Comparison of ENCODE assay signal across 25 cellular contexts in the genomic region with DNA sequence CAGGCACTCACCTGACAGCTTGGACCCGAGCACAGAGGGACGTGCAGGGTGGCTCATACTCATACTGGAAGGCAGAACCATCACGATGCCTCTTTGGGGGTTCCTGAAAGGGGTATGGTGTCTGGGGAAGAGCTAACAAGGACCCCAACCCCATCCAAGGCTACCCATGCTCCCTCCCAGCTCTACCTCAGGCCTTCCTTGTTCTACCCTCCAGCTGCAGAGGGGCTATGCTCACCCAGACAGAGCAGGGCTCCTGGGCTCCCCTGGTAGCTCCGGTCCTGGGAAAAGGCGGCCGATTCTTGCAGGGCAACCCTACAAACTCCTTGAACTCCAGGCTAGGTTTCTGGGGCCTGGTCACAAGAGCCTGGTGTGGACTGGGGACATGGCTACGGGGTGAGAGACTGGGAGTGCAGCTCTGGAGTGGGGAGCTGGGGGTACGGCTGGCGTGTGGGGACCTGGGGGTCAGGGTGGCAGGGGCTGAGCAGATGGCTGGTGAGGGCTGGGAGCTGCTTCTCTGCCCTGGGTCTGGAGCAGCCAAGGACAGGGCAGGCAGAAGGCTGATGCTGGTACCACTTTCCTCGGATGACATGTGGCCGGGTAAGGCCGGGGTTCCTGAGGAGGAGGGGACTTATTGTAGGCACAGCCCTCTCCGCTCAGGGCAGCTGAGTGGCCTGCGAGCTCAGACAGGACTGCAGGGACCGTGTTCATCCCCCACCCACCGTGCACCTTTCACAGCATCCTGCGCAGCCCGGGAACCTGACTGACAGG. TPM values are rescaled to one million over a fixed set of nuclear protein-coding genes. Genes with fewer than 3 reads are reported as not detected.
DNase-seq lines count a peak whose midpoint lies in the region; ATAC-seq, FAIRE-seq and TF ChIP-seq lines count a peak whose summit lies in the region.
"Had no signal": no experiment of that assay in that cellular context is flagged by ENCODE, and none has a peak within 500 bp of the region (broad histone marks: within the 10 kb centered on the region; RNA-seq: fewer than 3 reads in every experiment).

No MANE protein-coding gene starts in this region.

- FAIRE-seq in K562 (lab: Jason Lieb, UNC): no peak
- FAIRE-seq: G401.6 had no signal

- 0 out of 4 replicates have a peak overlapping the region, but pooled peaks of 1 of the 2 experiments have one; percentile 28 for H3K9ac ChIP-seq in K562 (ENCODE audit: insufficient read depth in 1 of 2, low read depth in 2 of 2, low read length in 2 of 2)

- H3K4me1 Mint-ChIP-seq in activated T-cell treated with anti-CD3 and anti-CD28 coated beads, Interleukin-2, amount 50 U/mL, for 4 hours (ENCODE audit: low read depth): peaks cover 20% of the 10 kb centered on the region

- H3K4me3 Mint-ChIP-seq in activated T-cell treated with anti-CD3 and anti-CD28 coated beads, Interleukin-2, amount 50 U/mL, for 4 hours: peak overlapping the region; percentile 89

- peaks cover 70% of the 10 kb centered on the region for H3K36me3 ChIP-seq in DOHH2 (ENCODE audit: control insufficient read depth, low read length)
- peaks cover 16% of the 10 kb centered on the region for H3K36me3 ChIP-seq in K562 (ENCODE audit: control insufficient read depth, insufficient read depth, low read length)
- peaks cover 5% of the 10 kb centered on the region for H3K36me3 ChIP-seq in osteoblast (ENCODE audit: insufficient read depth, low read length)
- H3K36me3 ChIP-seq: MG63 had no signal

- TF ChIP-seq EP300 in K562 (IDR thresholded peaks at IDR 0.05; ENCODE audit: low read length): no peak

- peaks cover 4% of the 10 kb centered on the region; the same call in 1 of the 2 replicates for H4K20me1 ChIP-seq in DOHH2 (ENCODE audit: control insufficient read depth, insufficient read depth, low read depth, low read length)
- H4K20me1 ChIP-seq in K562 (replicated peaks; ENCODE audit: control insufficient read depth, insufficient read depth, low read length): peaks cover 13% of the 10 kb centered on the region; the same call in 1 of the 2 replicates
- peaks cover 6% of the 10 kb centered on the region for H4K20me1 ChIP-seq in osteoblast (ENCODE audit: insufficient read depth, low read length)

- H3K4me2 ChIP-seq in DOHH2 (ENCODE audit: low read length): peak overlapping the region; percentile 94
- no peak overlapping the region for H3K4me2 ChIP-seq in K562 (ENCODE audit: insufficient read depth, low read length)
- H3K4me2 ChIP-seq in osteoblast (ENCODE audit: insufficient read depth, low read length): no peak overlapping the region

- H3K4me3 ChIP-seq in DOHH2 (ENCODE audit: low read length): no peak overlapping the region
- H3K4me3 ChIP-seq in K562: no peak overlapping the region
- H3K4me3 ChIP-seq in osteoblast (ENCODE audit: insufficient read depth, low read length): no peak overlapping the region
- H3K4me3 ChIP-seq: lung, MG63 had no signal

- no peak for TF ChIP-seq RAD21 in K562 (CRISPR knock-in tag; conservative IDR thresholded peaks at IDR 0.05 in 1 of 2, IDR thresholded peaks at IDR 0.05 in 1 of 2)

- in situ Hi-C loops in K562 (cut with MboI): no loop called here

- POLR2A ChIA-PET in K562 (lab: Yijun Ruan, JAX): interaction anchor here (0.6 to 1.0 kb wide), 5 partner anchors 25 to 526 kb away, joined by 3 to 4 read pairs (median 3); no protein-coding TSS in a partner anchor

- no peak for TF ChIP-seq POLR2A in K562 (conservative IDR thresholded peaks at IDR 0.05)

- H3K27me3 Mint-ChIP-seq in activated T-cell treated with anti-CD3 and anti-CD28 coated beads, Interleukin-2, amount 50 U/mL, for 4 hours (ENCODE audit: low read depth): no peaks in the 10 kb centered on the region

- peaks cover 5% of the 10 kb centered on the region for H3K36me3 Mint-ChIP-seq in activated T-cell treated with anti-CD3 and anti-CD28 coated beads, Interleukin-2, amount 50 U/mL, for 4 hours (ENCODE audit: insufficient read depth)

- H3K9me1 ChIP-seq in K562 (ENCODE audit: control insufficient read depth, insufficient read depth, low read length): no peaks in the 10 kb centered on the region

- ATAC-seq in activated T-cell treated with anti-CD3 and anti-CD28 coated beads, Interleukin-2, amount 50 U/mL, for 4 hours: no peak
- no peak for ATAC-seq in K562
- ATAC-seq: heart left ventricle had no signal

- WGBS in K562 (ENCODE audit: insufficient coverage, low coverage, missing lambda C conversion rate): 87% methylated on average over 16 of the region's 18 CpGs

- H3K9me3 ChIP-seq in DOHH2 (ENCODE audit: control insufficient read depth, insufficient read depth, low read length) (no peaks in the 10 kb centered on the region), K562 (replicated peaks; ENCODE audit: control insufficient read depth, insufficient read depth, low read depth, low read length) (no peaks in the 10 kb centered on the region), osteoblast (ENCODE audit: low read depth, low read length) (no peaks in the 10 kb centered on the region)
- H3K9me3 ChIP-seq: heart left ventricle, MG63, vagina had no signal

- no peaks in the 10 kb centered on the region for H3K9me3 Mint-ChIP-seq in activated T-cell treated with anti-CD3 and anti-CD28 coated beads, Interleukin-2, amount 50 U/mL, for 4 hours
- H3K9me3 Mint-ChIP-seq: HFFc6 had no signal

- no peaks in the 10 kb centered on the region for H3K9me2 ChIP-seq in DOHH2 (replicated peaks; ENCODE audit: control insufficient read depth, low read length)

- intact Hi-C loops in K562 (cut with micrococcal nuclease): no loop called here

- DNase-seq in activated T-cell treated with anti-CD3 and anti-CD28 coated beads, Interleukin-2, amount 50 U/mL, for 4 hours: no peak
- DNase-seq in activated T-cell treated with anti-CD3 and anti-CD28 coated beads for 4 hours (no peak), K562 (ENCODE audit: extremely low read depth in 1 of 4, low spot score in 3 of 4) (no peak), osteoblast (ENCODE audit: insufficient read length, low spot score, missing footprints) (peak; percentile 92), caudate nucleus (lab: John Stamatoyannopoulos, UW) (no peak), NCI-H2029 (lab: John Stamatoyannopoulos, UW) (no peak), foreskin melanocyte (no peak)
- DNase-seq: activated CD8-positive, alpha-beta memory T cell treated with anti-CD3 and anti-CD28 coated beads, Interleukin-2, amount 50 U/mL, for 48 hours; cerebellar nuclear complex; heart left ventricle; HFFc6; MG63; NCI-H1694; NCI-H446; NK-92 treated with Interleukin-12 subunit alpha and Interleukin-12 subunit beta, amount 100 ng/mL, for 24 hours; retina; RPMI8226; stimulated activated CD4-positive, alpha-beta T cell treated with anti-CD3 and anti-CD28 coated beads, Interleukin-15, amount 100 ng/mL, for 24 hours; substantia nigra; SW 1271; WERI-Rb-1 had no signal

- BruUV-seq in K562 (replicated peaks; lab: Mats Ljungman, UMichigan): no TSS peak

- TF ChIP-seq CTCF in DOHH2 (IDR thresholded peaks at IDR 0.05; ENCODE audit: low read depth, low read length, poor library complexity, severe bottlenecking) (no peak), K562 (IDR thresholded peaks at IDR 0.05 in 2 of 3, conservative IDR thresholded peaks at IDR 0.05 in 1 of 3; ENCODE audit: insufficient read depth in 2 of 3, low read depth in 1 of 3, low read length in 3 of 3) (no peak), osteoblast (IDR thresholded peaks at IDR 0.05; ENCODE audit: extremely low read depth, low read depth, low read length) (no peak)

- no peaks in the 10 kb centered on the region for H3K27me3 ChIP-seq in DOHH2 (ENCODE audit: control insufficient read depth, low read length)
- H3K27me3 ChIP-seq in K562 (ENCODE audit: control insufficient read depth in 2 of 2, insufficient read depth in 2 of 2, low read length in 2 of 2): peaks cover 0 to 14% of the 10 kb centered on the region in 2 experiments; a peak in 2 of 5 replicates
- peaks cover 17% of the 10 kb centered on the region for H3K27me3 ChIP-seq in osteoblast (ENCODE audit: insufficient read depth, low read length)
- H3K27me3 ChIP-seq: MG63 had no signal

- peaks cover 29% of the 10 kb centered on the region for H3K79me2 ChIP-seq in DOHH2 (ENCODE audit: control insufficient read depth, low read length)
- peaks cover 14% of the 10 kb centered on the region for H3K79me2 ChIP-seq in K562 (ENCODE audit: control insufficient read depth, insufficient read depth, low read length)
- peaks cover 13% of the 10 kb centered on the region for H3K79me2 ChIP-seq in osteoblast (ENCODE audit: insufficient read depth, low read length)

- CTCF ChIA-PET in K562 (lab: Yijun Ruan, JAX; ENCODE audit: low intra/inter-chr PET ratio): no interaction called here

- H3K4me1 ChIP-seq in DOHH2 (ENCODE audit: control insufficient read depth, low read length) (peaks cover 24% of the 10 kb centered on the region), K562 (replicated peaks in 1 of 2; ENCODE audit: control insufficient read depth in 2 of 2, insufficient read depth in 2 of 2, low read length in 2 of 2) (peaks cover 4 to 63% of the 10 kb centered on the region in 2 experiments), osteoblast (ENCODE audit: insufficient read depth, low read length) (peaks cover 9% of the 10 kb centered on the region)

- no peak overlapping the region for H3K27ac ChIP-seq in DOHH2 (ENCODE audit: low read depth, low read length)
- no peak overlapping the region for H3K27ac ChIP-seq in K562 (ENCODE audit: extremely low read depth, low read depth, low read length)
- H3K27ac ChIP-seq in osteoblast (ENCODE audit: low read depth, low read length): no peak overlapping the region
- no peak overlapping the region for H3K27ac ChIP-seq in caudate nucleus (ENCODE audit: low read depth, low read length)
- H3K27ac ChIP-seq: heart left ventricle, vagina, WERI-Rb-1 had no signal

- H2AFZ ChIP-seq in K562 (ENCODE audit: low read depth, low read length) (no peak overlapping the region), osteoblast (ENCODE audit: low read length) (no peak overlapping the region)

- H3F3A ChIP-seq in DOHH2 (ENCODE audit: control insufficient read depth, insufficient read depth): peaks cover 3% of the 10 kb centered on the region; the same call in 1 of the 2 replicates

RNA-seq across cellular contexts. Expression of a gene that starts 2.1 kb away (rescaled TPM):
- total RNA-seq in activated T-cell treated with anti-CD3 and anti-CD28 coated beads, Interleukin-2, amount 50 U/mL, for 4 hours: 10 to 100 TPM; 87.5 to 89.7 (median 89.4) TPM
- 27.7 and 92.8 TPM in 2 replicates for total RNA-seq in K562 (2011; cell fraction: chromatin; rRNA removed; ENCODE audit: low replicate concordance)
- 78.5 and 91.1 TPM in 2 replicates for total RNA-seq in K562 (2011; cell fraction: nucleolus; rRNA removed)
- total RNA-seq in K562 (2011; cell fraction: nucleoplasm; rRNA removed): 47.1 and 51.1 TPM in 2 replicates
- total RNA-seq in K562 (2014; rRNA removed) (34.9 and 46.5 TPM in 2 replicates), K562 (2014; rRNA removed; fragmentation: Illumina TruSeq; extraction: Trizol) (6.1 and 9.0 TPM in 2 replicates), K562 (2015; rRNA removed; fragmentation: Illumina TruSeq; extraction: Trizol) (18.5 and 19.7 TPM in 2 replicates), K562 (2021) (44.9 and 47.4 TPM in 2 replicates), osteoblast (16.5 and 18.8 TPM in 2 replicates)
- polyA plus RNA-seq in K562 (2011; rRNA removed) (19.2 and 33.4 TPM in 2 replicates), K562 (2014; fragmentation: Illumina TruSeq; extraction: Trizol) (25.8 and 34.6 TPM in 2 replicates), K562 (2014; fragmentation: Nextera tagmentation; extraction: Ambion mirVana) (1 to 10 TPM; 4.2 to 4.5 TPM), K562 (2014; rRNA removed) (36.5 and 40.0 TPM in 2 replicates)
- polyA plus RNA-seq in K562 (2011; cell fraction: cytosol; rRNA removed): 30.9 and 49.1 TPM in 2 replicates
- polyA plus RNA-seq in K562 (2011; cell fraction: nucleus; rRNA removed): 129 and 135 TPM in 2 replicates
- polyA plus RNA-seq in K562 (2012): 39.1 and 47.2 TPM in 2 replicates
- polyA minus RNA-seq in K562 (2011; rRNA and poly(A)+ RNA removed): 7.4 and 10.3 TPM in 2 replicates
- 21.4 and 34.7 TPM in 2 replicates for polyA minus RNA-seq in K562 (2011; cell fraction: cytosol; rRNA and poly(A)+ RNA removed)
- polyA minus RNA-seq in K562 (2011; cell fraction: nucleus; rRNA and poly(A)+ RNA removed): 34.5 and 45.7 TPM in 2 replicates

RNA-seq across cellular contexts. Expression of a gene that starts 2.8 kb away (rescaled TPM):
- 10 to 100 TPM; 12.0 to 12.5 (median 12.5) TPM for total RNA-seq in activated T-cell treated with anti-CD3 and anti-CD28 coated beads, Interleukin-2, amount 50 U/mL, for 4 hours
- 0.33 and 0.72 TPM in 2 replicates for total RNA-seq in K562 (2011; cell fraction: chromatin; rRNA removed; ENCODE audit: low replicate concordance)
- total RNA-seq in K562 (2011; cell fraction: nucleolus; rRNA removed): 0.50 and 1.1 TPM in 2 replicates
- total RNA-seq in K562 (2011; cell fraction: nucleoplasm; rRNA removed): 0.44 and 0.46 TPM in 2 replicates
- total RNA-seq in K562 (2014; rRNA removed) (1.00 and 1.8 TPM in 2 replicates), K562 (2014; rRNA removed; fragmentation: Illumina TruSeq; extraction: Trizol) (0.26 and 0.44 TPM in 2 replicates), K562 (2015; rRNA removed; fragmentation: Illumina TruSeq; extraction: Trizol) (0.14 and 0.68 TPM in 2 replicates), K562 (2021) (0.85 and 2.0 TPM in 2 replicates), osteoblast (2.4 and 2.9 TPM in 2 replicates)
- polyA plus RNA-seq in K562 (2011; rRNA removed) (0.42 and 0.52 TPM in 2 replicates), K562 (2014; fragmentation: Illumina TruSeq; extraction: Trizol) (0.28 and 0.75 TPM in 2 replicates), K562 (2014; fragmentation: Nextera tagmentation; extraction: Ambion mirVana) (under 1 TPM; 0.04 to 0.13 TPM), K562 (2014; rRNA removed) (0.46 and 0.81 TPM in 2 replicates)
- 1.4 and 3.0 TPM in 2 replicates for polyA plus RNA-seq in K562 (2011; cell fraction: cytosol; rRNA removed)
- 0.72 and 1.5 TPM in 2 replicates for polyA plus RNA-seq in K562 (2011; cell fraction: nucleus; rRNA removed)
- polyA plus RNA-seq in K562 (2012): 0.83 and 1.0 TPM in 2 replicates
- polyA minus RNA-seq in K562 (2011; rRNA and poly(A)+ RNA removed): not detected in 2 replicates
- polyA minus RNA-seq in K562 (2011; cell fraction: cytosol; rRNA and poly(A)+ RNA removed): not detected in 2 replicates
- 0.27 and 1.00 TPM in 2 replicates for polyA minus RNA-seq in K562 (2011; cell fraction: nucleus; rRNA and poly(A)+ RNA removed)

RNA-seq across cellular contexts. Expression of a gene that starts 8.6 kb away (rescaled TPM):
- total RNA-seq in activated T-cell treated with anti-CD3 and anti-CD28 coated beads, Interleukin-2, amount 50 U/mL, for 4 hours: 10 to 100 TPM; 13.9 to 16.7 (median 14.1) TPM
- 9.2 and 22.5 TPM in 2 replicates for total RNA-seq in K562 (2011; cell fraction: chromatin; rRNA removed; ENCODE audit: low replicate concordance)
- total RNA-seq in K562 (2011; cell fraction: nucleolus; rRNA removed): 20.0 and 29.5 TPM in 2 replicates
- 11.5 and 14.6 TPM in 2 replicates for total RNA-seq in K562 (2011; cell fraction: nucleoplasm; rRNA removed)
- 26.4 and 26.9 TPM in 2 replicates for total RNA-seq in K562 (2014; rRNA removed)
- total RNA-seq in K562 (2014; rRNA removed; fragmentation: Illumina TruSeq; extraction: Trizol): 5.2 and 6.9 TPM in 2 replicates
- 10.0 and 10.4 TPM in 2 replicates for total RNA-seq in K562 (2015; rRNA removed; fragmentation: Illumina TruSeq; extraction: Trizol)
- 21.2 and 21.4 TPM in 2 replicates for total RNA-seq in K562 (2021)
- 8.3 and 10.0 TPM in 2 replicates for polyA plus RNA-seq in K562 (2011; rRNA removed)
- polyA plus RNA-seq in K562 (2011; cell fraction: cytosol; rRNA removed): 10.7 and 27.8 TPM in 2 replicates
- 31.0 and 66.3 TPM in 2 replicates for polyA plus RNA-seq in K562 (2011; cell fraction: nucleus; rRNA removed)
- polyA plus RNA-seq in K562 (2012): 15.3 and 19.8 TPM in 2 replicates
- 4.4 and 11.6 TPM in 2 replicates for polyA plus RNA-seq in K562 (2014; fragmentation: Illumina TruSeq; extraction: Trizol)
- polyA plus RNA-seq in K562 (2014; fragmentation: Nextera tagmentation; extraction: Ambion mirVana): 1 to 10 TPM; 1.1 to 1.6 TPM
- 25.2 and 27.2 TPM in 2 replicates for polyA plus RNA-seq in K562 (2014; rRNA removed)
- 2.5 and 3.0 TPM in 2 replicates for polyA minus RNA-seq in K562 (2011; rRNA and poly(A)+ RNA removed)
- 5.2 and 8.1 TPM in 2 replicates for polyA minus RNA-seq in K562 (2011; cell fraction: cytosol; rRNA and poly(A)+ RNA removed)
- polyA minus RNA-seq in K562 (2011; cell fraction: nucleus; rRNA and poly(A)+ RNA removed): 6.9 and 8.1 TPM in 2 replicates
- 13.3 and 15.9 TPM in 2 replicates for total RNA-seq in osteoblast

RNA-seq across cellular contexts. Expression of a gene that starts 8.7 kb away (rescaled TPM):
- under 1 TPM; 0.35 to 0.63 (median 0.46) TPM for total RNA-seq in activated T-cell treated with anti-CD3 and anti-CD28 coated beads, Interleukin-2, amount 50 U/mL, for 4 hours
- 0.25 and 0.76 TPM in 2 replicates for total RNA-seq in K562 (2011; cell fraction: chromatin; rRNA removed; ENCODE audit: low replicate concordance)
- 0.79 and 1.0 TPM in 2 replicates for total RNA-seq in K562 (2011; cell fraction: nucleolus; rRNA removed)
- total RNA-seq in K562 (2011; cell fraction: nucleoplasm; rRNA removed): 0.29 and 1.3 TPM in 2 replicates
- total RNA-seq in K562 (2014; rRNA removed) (0.94 and 1.2 TPM in 2 replicates), K562 (2014; rRNA removed; fragmentation: Illumina TruSeq; extraction: Trizol) (not detected in 2 replicates), K562 (2015; rRNA removed; fragmentation: Illumina TruSeq; extraction: Trizol) (0.22 and 0.34 TPM in 2 replicates), K562 (2021) (0.33 and 2.2 TPM in 2 replicates), osteoblast (6.2 and 6.9 TPM in 2 replicates)
- polyA plus RNA-seq in K562 (2011; rRNA removed) (0.15 and 0.37 TPM in 2 replicates), K562 (2014; fragmentation: Illumina TruSeq; extraction: Trizol) (0.13 and 0.26 TPM in 2 replicates), K562 (2014; fragmentation: Nextera tagmentation; extraction: Ambion mirVana) (not detected), K562 (2014; rRNA removed) (0.74 and 0.76 TPM in 2 replicates)
- 0.43 and 0.48 TPM in 2 replicates for polyA plus RNA-seq in K562 (2011; cell fraction: cytosol; rRNA removed)
- polyA plus RNA-seq in K562 (2011; cell fraction: nucleus; rRNA removed): 1.4 and 2.2 TPM in 2 replicates
- polyA plus RNA-seq in K562 (2012): 0.56 and 1.4 TPM in 2 replicates
- polyA minus RNA-seq in K562 (2011; rRNA and poly(A)+ RNA removed): not detected in 2 replicates
- not detected in 2 replicates for polyA minus RNA-seq in K562 (2011; cell fraction: cytosol; rRNA and poly(A)+ RNA removed)
- polyA minus RNA-seq in K562 (2011; cell fraction: nucleus; rRNA and poly(A)+ RNA removed): 0.54 and 0.56 TPM in 2 replicates

RNA-seq across cellular contexts. Expression of a gene that starts 13.0 kb away (rescaled TPM):
- total RNA-seq in activated T-cell treated with anti-CD3 and anti-CD28 coated beads, Interleukin-2, amount 50 U/mL, for 4 hours: 100 to 1,000 TPM; 204 to 221 (median 207) TPM
- 5.5 and 22.6 TPM in 2 replicates for total RNA-seq in K562 (2011; cell fraction: chromatin; rRNA removed; ENCODE audit: low replicate concordance)
- total RNA-seq in K562 (2011; cell fraction: nucleolus; rRNA removed): 12.2 and 15.7 TPM in 2 replicates
- 5.3 and 7.8 TPM in 2 replicates for total RNA-seq in K562 (2011; cell fraction: nucleoplasm; rRNA removed)
- total RNA-seq in K562 (2014; rRNA removed): 0.20 and 1.0 TPM in 2 replicates
- total RNA-seq in K562 (2014; rRNA removed; fragmentation: Illumina TruSeq; extraction: Trizol): 0.19 TPM in 1 of 2 replicates, not detected in the other
- total RNA-seq in K562 (2015; rRNA removed; fragmentation: Illumina TruSeq; extraction: Trizol): 0.38 and 0.43 TPM in 2 replicates
- total RNA-seq in K562 (2021): 2.1 and 2.9 TPM in 2 replicates
- polyA plus RNA-seq in K562 (2011; rRNA removed): 0.79 and 0.99 TPM in 2 replicates
- polyA plus RNA-seq in K562 (2011; cell fraction: cytosol; rRNA removed): 0.56 and 1.4 TPM in 2 replicates
- polyA plus RNA-seq in K562 (2011; cell fraction: nucleus; rRNA removed): 6.4 and 17.4 TPM in 2 replicates
- 0.91 and 4.2 TPM in 2 replicates for polyA plus RNA-seq in K562 (2012)
- polyA plus RNA-seq in K562 (2014; fragmentation: Illumina TruSeq; extraction: Trizol): 0.39 and 0.57 TPM in 2 replicates
- not detected for polyA plus RNA-seq in K562 (2014; fragmentation: Nextera tagmentation; extraction: Ambion mirVana)
- 0.95 and 1.0 TPM in 2 replicates for polyA plus RNA-seq in K562 (2014; rRNA removed)
- 0.60 and 1.3 TPM in 2 replicates for polyA minus RNA-seq in K562 (2011; rRNA and poly(A)+ RNA removed)
- 1.4 and 2.6 TPM in 2 replicates for polyA minus RNA-seq in K562 (2011; cell fraction: cytosol; rRNA and poly(A)+ RNA removed)
- 1.8 and 5.1 TPM in 2 replicates for polyA minus RNA-seq in K562 (2011; cell fraction: nucleus; rRNA and poly(A)+ RNA removed)
- total RNA-seq in osteoblast: under 0.01 TPM in 2 replicates
